17 cellular contexts compared by ENCODE assay signal in genomic region chr6:123017313-123017712, GRCh38. TPM values are rescaled to one million over a fixed set of nuclear protein-coding genes. Genes with fewer than 3 reads are reported as not detected.
"Had no signal": no experiment of that assay in that cellular context is flagged by ENCODE, and none has a peak within 500 bp of the region (broad histone marks: within the 10 kb centered on the region; RNA-seq: fewer than 3 reads in every experiment).

No MANE protein-coding gene starts in this region.

- H3K36me3 ChIP-seq: heart right ventricle, left ventricle myocardium inferior, lower lobe of right lung, prostate gland, right lobe of liver, thoracic aorta, transverse colon had no signal

- H3K27ac ChIP-seq: coronary artery, heart right ventricle, left ventricle myocardium inferior, lower lobe of right lung, parathyroid adenoma, prostate gland, right lobe of liver, thoracic aorta, transverse colon had no signal

- H3K9ac ChIP-seq: parathyroid adenoma had no signal

- H3K4me3 ChIP-seq: coronary artery, heart right ventricle, left ventricle myocardium inferior, lower lobe of right lung, prostate gland, right lobe of liver, thoracic aorta, transverse colon had no signal

- H3K4me1 ChIP-seq: heart right ventricle, left ventricle myocardium inferior, lower lobe of right lung, parathyroid adenoma, prostate gland, right lobe of liver, transverse colon had no signal

- DNase-seq: effector CD8-positive, alpha-beta T cell; foreskin melanocyte; heart right ventricle; islet precursor cell; left ventricle myocardium inferior; lower lobe of right lung; mesenchymal stem cell; naive B cell; right lobe of liver; stimulated activated CD4-positive, alpha-beta T cell treated with anti-CD3 and anti-CD28 coated beads, Interleukin-4, amount 100 ng/mL, for 1 hour; transverse colon had no signal

- H3K27me3 ChIP-seq: right lobe of liver, transverse colon had no signal

- H3K9me3 ChIP-seq: heart right ventricle, left ventricle myocardium inferior, lower lobe of right lung, prostate gland, right lobe of liver, thoracic aorta, transverse colon had no signal

- H3K79me2 ChIP-seq: parathyroid adenoma had no signal

- H2AFZ ChIP-seq: parathyroid adenoma had no signal

RNA-seq across cellular contexts. Expression of gene CLVS2, which starts 21.3 kb away (rescaled TPM):
- total RNA-seq: dermis microvascular lymphatic vessel endothelial cell, omental fat pad had no signal
